1 cellular context compared by ENCODE assay signal in the genomic region with DNA sequence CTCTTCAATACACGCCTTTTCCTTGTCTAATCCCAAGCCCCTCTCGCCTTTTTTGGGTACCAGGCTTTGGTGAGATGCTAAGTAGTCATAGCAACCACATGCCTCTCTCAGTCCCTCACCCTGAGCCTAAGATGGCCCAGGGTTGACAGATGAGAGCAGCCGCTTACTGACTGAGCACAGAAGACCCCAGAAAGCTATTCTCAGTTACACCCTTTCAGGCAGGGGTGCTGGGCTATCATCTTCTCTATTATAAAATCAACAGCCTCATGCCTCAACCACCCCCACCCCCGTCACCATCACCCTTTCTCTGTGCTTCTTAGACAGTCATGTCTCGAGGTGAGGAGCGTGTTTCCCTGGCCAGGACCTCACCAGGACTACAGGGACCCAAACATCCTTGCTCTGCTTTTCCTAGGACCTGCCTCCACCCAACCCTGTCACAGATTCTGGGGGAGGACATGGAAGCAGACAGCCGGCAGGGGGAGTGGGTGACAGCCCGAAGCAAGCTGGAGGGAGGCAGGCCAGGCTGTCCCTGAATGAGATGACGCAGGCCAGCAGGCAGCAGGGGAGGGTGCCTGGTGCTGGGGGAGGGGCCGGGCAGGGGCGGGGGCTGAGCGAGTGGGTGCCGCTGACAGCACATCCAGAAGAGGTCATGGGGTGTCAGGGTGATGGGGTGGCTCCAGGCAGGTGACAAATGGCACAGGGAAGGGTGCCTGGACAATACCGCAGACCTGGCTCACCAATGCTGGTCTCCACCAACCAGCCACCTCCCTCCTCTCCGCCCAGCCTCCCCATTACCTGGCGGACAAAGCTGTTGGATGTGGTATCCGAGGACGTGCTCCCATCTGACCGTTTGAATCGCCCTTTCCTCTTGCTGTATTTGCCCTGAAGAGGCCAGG.
TF ChIP-seq lines count a peak whose summit lies in the region.

No MANE protein-coding gene starts in this region.

TF ChIP-seq in HepG2, 621 proteins besides CTCF, POLR2A, EP300 and RAD21 (continues in another document):
- TF ChIP-seq, protein P1, sequence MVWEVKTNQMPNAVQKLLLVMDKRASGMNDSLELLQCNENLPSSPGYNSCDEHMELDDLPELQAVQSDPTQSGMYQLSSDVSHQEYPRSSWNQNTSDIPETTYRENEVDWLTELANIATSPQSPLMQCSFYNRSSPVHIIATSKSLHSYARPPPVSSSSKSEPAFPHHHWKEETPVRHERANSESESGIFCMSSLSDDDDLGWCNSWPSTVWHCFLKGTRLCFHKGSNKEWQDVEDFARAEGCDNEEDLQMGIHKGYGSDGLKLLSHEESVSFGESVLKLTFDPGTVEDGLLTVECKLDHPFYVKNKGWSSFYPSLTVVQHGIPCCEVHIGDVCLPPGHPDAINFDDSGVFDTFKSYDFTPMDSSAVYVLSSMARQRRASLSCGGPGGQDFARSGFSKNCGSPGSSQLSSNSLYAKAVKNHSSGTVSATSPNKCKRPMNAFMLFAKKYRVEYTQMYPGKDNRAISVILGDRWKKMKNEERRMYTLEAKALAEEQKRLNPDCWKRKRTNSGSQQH (CRISPR knock-in tag; IDR thresholded peaks at IDR 0.05; ENCODE audit: low read depth) = 0 out of 2 replicates have a peak, but pooled peaks have one; percentile 53
- TF ChIP-seq KDM5B (CRISPR knock-in tag; IDR thresholded peaks at IDR 0.05; ENCODE audit: borderline replicate concordance) = 0 out of 2 replicates have a peak, but pooled peaks have one; percentile 21
- TF ChIP-seq TOPORS (CRISPR knock-in tag; IDR thresholded peaks at IDR 0.05) = no peak
- peak; percentile 54 for TF ChIP-seq FOSL2 (CRISPR knock-in tag; IDR thresholded peaks at IDR 0.05)
- 0 out of 2 replicates have a peak, but pooled peaks have one; percentile 27 for TF ChIP-seq CENPT (CRISPR knock-in tag; IDR thresholded peaks at IDR 0.05; ENCODE audit: low read depth)
- no peak for TF ChIP-seq RNF2 (conservative IDR thresholded peaks at IDR 0.05; ENCODE audit: low read depth)
- 0 out of 2 replicates have a peak, but pooled peaks have one; percentile 22 for TF ChIP-seq KDM4B (CRISPR knock-in tag; IDR thresholded peaks at IDR 0.05)
- peak; percentile 71; the same call in 1 of the 2 replicates for TF ChIP-seq ZNF572 (CRISPR knock-in tag; IDR thresholded peaks at IDR 0.05)
- 0 out of 2 replicates have a peak, but pooled peaks have one; percentile 39 for TF ChIP-seq ZNF788 (CRISPR knock-in tag; IDR thresholded peaks at IDR 0.05; ENCODE audit: borderline replicate concordance)
- TF ChIP-seq GABPB1 (CRISPR knock-in tag; IDR thresholded peaks at IDR 0.05) = peak; percentile 47
- TF ChIP-seq ZNF343 (CRISPR knock-in tag; IDR thresholded peaks at IDR 0.05) = no peak
- TF ChIP-seq ZNF33B (CRISPR knock-in tag; IDR thresholded peaks at IDR 0.05) = 0 out of 2 replicates have a peak, but pooled peaks have one; percentile 15
- TF ChIP-seq, protein P2, sequence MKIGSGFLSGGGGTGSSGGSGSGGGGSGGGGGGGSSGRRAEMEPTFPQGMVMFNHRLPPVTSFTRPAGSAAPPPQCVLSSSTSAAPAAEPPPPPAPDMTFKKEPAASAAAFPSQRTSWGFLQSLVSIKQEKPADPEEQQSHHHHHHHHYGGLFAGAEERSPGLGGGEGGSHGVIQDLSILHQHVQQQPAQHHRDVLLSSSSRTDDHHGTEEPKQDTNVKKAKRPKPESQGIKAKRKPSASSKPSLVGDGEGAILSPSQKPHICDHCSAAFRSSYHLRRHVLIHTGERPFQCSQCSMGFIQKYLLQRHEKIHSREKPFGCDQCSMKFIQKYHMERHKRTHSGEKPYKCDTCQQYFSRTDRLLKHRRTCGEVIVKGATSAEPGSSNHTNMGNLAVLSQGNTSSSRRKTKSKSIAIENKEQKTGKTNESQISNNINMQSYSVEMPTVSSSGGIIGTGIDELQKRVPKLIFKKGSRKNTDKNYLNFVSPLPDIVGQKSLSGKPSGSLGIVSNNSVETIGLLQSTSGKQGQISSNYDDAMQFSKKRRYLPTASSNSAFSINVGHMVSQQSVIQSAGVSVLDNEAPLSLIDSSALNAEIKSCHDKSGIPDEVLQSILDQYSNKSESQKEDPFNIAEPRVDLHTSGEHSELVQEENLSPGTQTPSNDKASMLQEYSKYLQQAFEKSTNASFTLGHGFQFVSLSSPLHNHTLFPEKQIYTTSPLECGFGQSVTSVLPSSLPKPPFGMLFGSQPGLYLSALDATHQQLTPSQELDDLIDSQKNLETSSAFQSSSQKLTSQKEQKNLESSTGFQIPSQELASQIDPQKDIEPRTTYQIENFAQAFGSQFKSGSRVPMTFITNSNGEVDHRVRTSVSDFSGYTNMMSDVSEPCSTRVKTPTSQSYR (CRISPR knock-in tag; IDR thresholded peaks at IDR 0.05; ENCODE audit: borderline replicate concordance) = peak; percentile 75
- peak; percentile 64 for TF ChIP-seq SAP130 (CRISPR knock-in tag; IDR thresholded peaks at IDR 0.05; ENCODE audit: low read depth)
- no peak for TF ChIP-seq ZNF17 (CRISPR knock-in tag; IDR thresholded peaks at IDR 0.05)
- no peak for TF ChIP-seq ZNF652 (CRISPR knock-in tag; IDR thresholded peaks at IDR 0.05; ENCODE audit: borderline replicate concordance, low read depth)
- no peak for TF ChIP-seq ZNF3 (CRISPR knock-in tag; IDR thresholded peaks at IDR 0.05)
- TF ChIP-seq GMEB2 (CRISPR knock-in tag; IDR thresholded peaks at IDR 0.05; ENCODE audit: low read depth) = no peak
- TF ChIP-seq MXI1 (IDR thresholded peaks at IDR 0.05; ENCODE audit: borderline replicate concordance, low read depth, low read length) = peak; percentile 77; the same call in 2 of the 3 replicates
- TF ChIP-seq SMC3 (IDR thresholded peaks at IDR 0.05; ENCODE audit: low read length) = 0 out of 2 replicates have a peak, but pooled peaks have one; percentile 25
- peak; percentile 51; the same call in 1 of the 2 replicates for TF ChIP-seq ZFX (CRISPR knock-in tag; IDR thresholded peaks at IDR 0.05; ENCODE audit: low read depth)
- TF ChIP-seq, protein P3, sequence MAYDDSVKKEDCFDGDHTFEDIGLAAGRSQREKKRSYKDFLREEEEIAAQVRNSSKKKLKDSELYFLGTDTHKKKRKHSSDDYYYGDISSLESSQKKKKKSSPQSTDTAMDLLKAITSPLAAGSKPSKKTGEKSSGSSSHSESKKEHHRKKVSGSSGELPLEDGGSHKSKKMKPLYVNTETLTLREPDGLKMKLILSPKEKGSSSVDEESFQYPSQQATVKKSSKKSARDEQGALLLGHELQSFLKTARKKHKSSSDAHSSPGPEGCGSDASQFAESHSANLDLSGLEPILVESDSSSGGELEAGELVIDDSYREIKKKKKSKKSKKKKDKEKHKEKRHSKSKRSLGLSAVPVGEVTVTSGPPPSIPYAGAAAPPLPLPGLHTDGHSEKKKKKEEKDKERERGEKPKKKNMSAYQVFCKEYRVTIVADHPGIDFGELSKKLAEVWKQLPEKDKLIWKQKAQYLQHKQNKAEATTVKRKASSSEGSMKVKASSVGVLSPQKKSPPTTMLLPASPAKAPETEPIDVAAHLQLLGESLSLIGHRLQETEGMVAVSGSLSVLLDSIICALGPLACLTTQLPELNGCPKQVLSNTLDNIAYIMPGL (CRISPR knock-in tag; IDR thresholded peaks at IDR 0.05; ENCODE audit: borderline replicate concordance in 1 of 2, low read depth in 1 of 2) = peak; percentile 52 to 56; a peak in 1 of 4 replicates
- TF ChIP-seq, protein P4, sequence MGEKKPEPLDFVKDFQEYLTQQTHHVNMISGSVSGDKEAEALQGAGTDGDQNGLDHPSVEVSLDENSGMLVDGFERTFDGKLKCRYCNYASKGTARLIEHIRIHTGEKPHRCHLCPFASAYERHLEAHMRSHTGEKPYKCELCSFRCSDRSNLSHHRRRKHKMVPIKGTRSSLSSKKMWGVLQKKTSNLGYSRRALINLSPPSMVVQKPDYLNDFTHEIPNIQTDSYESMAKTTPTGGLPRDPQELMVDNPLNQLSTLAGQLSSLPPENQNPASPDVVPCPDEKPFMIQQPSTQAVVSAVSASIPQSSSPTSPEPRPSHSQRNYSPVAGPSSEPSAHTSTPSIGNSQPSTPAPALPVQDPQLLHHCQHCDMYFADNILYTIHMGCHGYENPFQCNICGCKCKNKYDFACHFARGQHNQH (CRISPR knock-in tag; IDR thresholded peaks at IDR 0.05) = peak; percentile 47; the same call in 1 of the 2 replicates
- no peak for TF ChIP-seq SMARCE1 (IDR thresholded peaks at IDR 0.05; ENCODE audit: borderline replicate concordance)
- TF ChIP-seq, protein P5, sequence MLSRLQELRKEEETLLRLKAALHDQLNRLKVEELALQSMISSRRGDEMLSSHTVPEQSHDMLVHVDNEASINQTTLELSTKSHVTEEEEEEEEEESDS (CRISPR knock-in tag; IDR thresholded peaks at IDR 0.05; ENCODE audit: borderline replicate concordance) = no peak
- TF ChIP-seq XRCC5 (optimal IDR thresholded peaks at IDR 0.05; ENCODE audit: low read length) = peak; percentile 97
- TF ChIP-seq CBX2 (IDR thresholded peaks at IDR 0.05; ENCODE audit: low read depth, low read length) = no peak
- no peak for TF ChIP-seq CBX2 (CRISPR knock-in tag; IDR thresholded peaks at IDR 0.05; ENCODE audit: low read depth)
- TF ChIP-seq KDM2A (CRISPR knock-in tag; IDR thresholded peaks at IDR 0.05; ENCODE audit: borderline replicate concordance, low read depth) = 0 out of 2 replicates have a peak, but pooled peaks have one; percentile 30
- TF ChIP-seq ZNF598 (CRISPR knock-in tag; IDR thresholded peaks at IDR 0.05; ENCODE audit: borderline replicate concordance) = no peak
- TF ChIP-seq ZIK1 (CRISPR knock-in tag; IDR thresholded peaks at IDR 0.05; ENCODE audit: borderline replicate concordance, low read depth) = no peak
- TF ChIP-seq, protein P6, sequence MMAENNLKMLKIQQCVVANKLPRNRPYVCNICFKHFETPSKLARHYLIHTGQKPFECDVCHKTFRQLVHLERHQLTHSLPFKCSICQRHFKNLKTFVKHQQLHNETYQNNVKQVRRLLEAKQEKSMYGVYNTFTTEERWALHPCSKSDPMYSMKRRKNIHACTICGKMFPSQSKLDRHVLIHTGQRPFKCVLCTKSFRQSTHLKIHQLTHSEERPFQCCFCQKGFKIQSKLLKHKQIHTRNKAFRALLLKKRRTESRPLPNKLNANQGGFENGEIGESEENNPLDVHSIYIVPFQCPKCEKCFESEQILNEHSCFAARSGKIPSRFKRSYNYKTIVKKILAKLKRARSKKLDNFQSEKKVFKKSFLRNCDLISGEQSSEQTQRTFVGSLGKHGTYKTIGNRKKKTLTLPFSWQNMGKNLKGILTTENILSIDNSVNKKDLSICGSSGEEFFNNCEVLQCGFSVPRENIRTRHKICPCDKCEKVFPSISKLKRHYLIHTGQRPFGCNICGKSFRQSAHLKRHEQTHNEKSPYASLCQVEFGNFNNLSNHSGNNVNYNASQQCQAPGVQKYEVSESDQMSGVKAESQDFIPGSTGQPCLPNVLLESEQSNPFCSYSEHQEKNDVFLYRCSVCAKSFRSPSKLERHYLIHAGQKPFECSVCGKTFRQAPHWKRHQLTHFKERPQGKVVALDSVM (CRISPR knock-in tag; IDR thresholded peaks at IDR 0.05) = 0 out of 2 replicates have a peak, but pooled peaks have one; percentile 33
- no peak for TF ChIP-seq ZNF552 (CRISPR knock-in tag; IDR thresholded peaks at IDR 0.05; ENCODE audit: borderline replicate concordance)
- TF ChIP-seq JARID2 (CRISPR knock-in tag; IDR thresholded peaks at IDR 0.05; ENCODE audit: insufficient replicate concordance) = no peak
- TF ChIP-seq IRF2 (CRISPR knock-in tag; IDR thresholded peaks at IDR 0.05) = 0 out of 2 replicates have a peak, but pooled peaks have one; percentile 34
- no peak for TF ChIP-seq ZNF75D (CRISPR knock-in tag; IDR thresholded peaks at IDR 0.05; ENCODE audit: borderline replicate concordance)
- TF ChIP-seq RELA (CRISPR knock-in tag; IDR thresholded peaks at IDR 0.05) = no peak
- TF ChIP-seq STAG1 (CRISPR knock-in tag; IDR thresholded peaks at IDR 0.05) = peak; percentile 42
- TF ChIP-seq, protein P7, sequence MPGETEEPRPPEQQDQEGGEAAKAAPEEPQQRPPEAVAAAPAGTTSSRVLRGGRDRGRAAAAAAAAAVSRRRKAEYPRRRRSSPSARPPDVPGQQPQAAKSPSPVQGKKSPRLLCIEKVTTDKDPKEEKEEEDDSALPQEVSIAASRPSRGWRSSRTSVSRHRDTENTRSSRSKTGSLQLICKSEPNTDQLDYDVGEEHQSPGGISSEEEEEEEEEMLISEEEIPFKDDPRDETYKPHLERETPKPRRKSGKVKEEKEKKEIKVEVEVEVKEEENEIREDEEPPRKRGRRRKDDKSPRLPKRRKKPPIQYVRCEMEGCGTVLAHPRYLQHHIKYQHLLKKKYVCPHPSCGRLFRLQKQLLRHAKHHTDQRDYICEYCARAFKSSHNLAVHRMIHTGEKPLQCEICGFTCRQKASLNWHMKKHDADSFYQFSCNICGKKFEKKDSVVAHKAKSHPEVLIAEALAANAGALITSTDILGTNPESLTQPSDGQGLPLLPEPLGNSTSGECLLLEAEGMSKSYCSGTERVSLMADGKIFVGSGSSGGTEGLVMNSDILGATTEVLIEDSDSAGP (CRISPR knock-in tag; IDR thresholded peaks at IDR 0.05; ENCODE audit: borderline replicate concordance) = 0 out of 2 replicates have a peak, but pooled peaks have one; percentile 28
- TF ChIP-seq, protein P8, sequence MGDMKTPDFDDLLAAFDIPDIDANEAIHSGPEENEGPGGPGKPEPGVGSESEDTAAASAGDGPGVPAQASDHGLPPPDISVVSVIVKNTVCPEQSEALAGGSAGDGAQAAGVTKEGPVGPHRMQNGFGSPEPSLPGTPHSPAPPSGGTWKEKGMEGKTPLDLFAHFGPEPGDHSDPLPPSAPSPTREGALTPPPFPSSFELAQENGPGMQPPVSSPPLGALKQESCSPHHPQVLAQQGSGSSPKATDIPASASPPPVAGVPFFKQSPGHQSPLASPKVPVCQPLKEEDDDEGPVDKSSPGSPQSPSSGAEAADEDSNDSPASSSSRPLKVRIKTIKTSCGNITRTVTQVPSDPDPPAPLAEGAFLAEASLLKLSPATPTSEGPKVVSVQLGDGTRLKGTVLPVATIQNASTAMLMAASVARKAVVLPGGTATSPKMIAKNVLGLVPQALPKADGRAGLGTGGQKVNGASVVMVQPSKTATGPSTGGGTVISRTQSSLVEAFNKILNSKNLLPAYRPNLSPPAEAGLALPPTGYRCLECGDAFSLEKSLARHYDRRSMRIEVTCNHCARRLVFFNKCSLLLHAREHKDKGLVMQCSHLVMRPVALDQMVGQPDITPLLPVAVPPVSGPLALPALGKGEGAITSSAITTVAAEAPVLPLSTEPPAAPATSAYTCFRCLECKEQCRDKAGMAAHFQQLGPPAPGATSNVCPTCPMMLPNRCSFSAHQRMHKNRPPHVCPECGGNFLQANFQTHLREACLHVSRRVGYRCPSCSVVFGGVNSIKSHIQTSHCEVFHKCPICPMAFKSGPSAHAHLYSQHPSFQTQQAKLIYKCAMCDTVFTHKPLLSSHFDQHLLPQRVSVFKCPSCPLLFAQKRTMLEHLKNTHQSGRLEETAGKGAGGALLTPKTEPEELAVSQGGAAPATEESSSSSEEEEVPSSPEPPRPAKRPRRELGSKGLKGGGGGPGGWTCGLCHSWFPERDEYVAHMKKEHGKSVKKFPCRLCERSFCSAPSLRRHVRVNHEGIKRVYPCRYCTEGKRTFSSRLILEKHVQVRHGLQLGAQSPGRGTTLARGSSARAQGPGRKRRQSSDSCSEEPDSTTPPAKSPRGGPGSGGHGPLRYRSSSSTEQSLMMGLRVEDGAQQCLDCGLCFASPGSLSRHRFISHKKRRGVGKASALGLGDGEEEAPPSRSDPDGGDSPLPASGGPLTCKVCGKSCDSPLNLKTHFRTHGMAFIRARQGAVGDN (CRISPR knock-in tag; IDR thresholded peaks at IDR 0.05) = peak; percentile 44; the same call in 1 of the 2 replicates
